Comparison of ENCODE assay signal across 24 cellular contexts in genomic region chr18:36406805-36407204, GRCh38.
DNase-seq lines count a peak whose midpoint lies in the region.
"Had no signal": no experiment of that assay in that cellular context is flagged by ENCODE, and none has a peak within 500 bp of the region (broad histone marks: within the 10 kb centered on the region; RNA-seq: fewer than 3 reads in every experiment).

No MANE protein-coding gene starts in this region.

- no peaks in the 10 kb centered on the region for H3K9me3 Mint-ChIP-seq in activated naive CD4-positive, alpha-beta T cell treated with anti-CD3 and anti-CD28 coated beads for 36 hours
- H3K9me3 Mint-ChIP-seq: natural killer cell; stimulated activated naive B cell treated with anti-CD40 and anti-IgM and Interleukin-4, amounts not matched to agents 10 μg/mL and 1 μg/mL and 100 μg/mL, for 72 hours; T-cell had no signal

- peaks cover 4% of the 10 kb centered on the region for H3K27me3 Mint-ChIP-seq in activated naive CD4-positive, alpha-beta T cell treated with anti-CD3 and anti-CD28 coated beads for 36 hours (ENCODE audit: low read depth)

- CTCF ChIA-PET in activated naive CD4-positive, alpha-beta T cell treated with anti-CD3 and anti-CD28 coated beads for 36 hours (lab: Charles Lee), result interaction anchor here (0.6 kb wide), 1 partner anchor 37 kb away, joined by 3 read pairs; no protein-coding TSS in a partner anchor

- no peaks in the 10 kb centered on the region for H3K4me1 Mint-ChIP-seq in activated naive CD4-positive, alpha-beta T cell treated with anti-CD3 and anti-CD28 coated beads for 36 hours (ENCODE audit: low read depth)
- H3K4me1 Mint-ChIP-seq: B cell; natural killer cell; stimulated activated naive B cell treated with anti-CD40 and anti-IgM and Interleukin-4, amounts not matched to agents 10 μg/mL and 1 μg/mL and 100 μg/mL, for 72 hours; T-cell had no signal

- DNase-seq in NCI-H2171 treated with DMSO at 0.1 percent for 48 hours (lab: John Stamatoyannopoulos, UW), result peak; percentile 24
- no peak for DNase-seq in NCI-H2171 (lab: John Stamatoyannopoulos, UW)
- peak; percentile 49 for DNase-seq in NCI-H2029 (lab: John Stamatoyannopoulos, UW)
- DNase-seq in SHP77 (lab: John Stamatoyannopoulos, UW), result peak; percentile 50 to 76
- peak; percentile 10 for DNase-seq in left kidney (ENCODE audit: low read depth, low spot score)
- DNase-seq in activated naive CD4-positive, alpha-beta T cell treated with anti-CD3 and anti-CD28 coated beads for 36 hours, result no peak
- DNase-seq in GOT3 (lab: John Stamatoyannopoulos, UW), result no peak
- DNase-seq in NOMO-1 treated with dmso at 0.1 percent for 144 hours (lab: John Stamatoyannopoulos, UW; ENCODE audit: unreplicated experiment), result no peak
- DNase-seq: activated CD4-positive, alpha-beta T cell treated with anti-CD3 and anti-CD28 coated beads for 1 hour; activated gamma-delta T cell; activated T-cell treated with anti-CD3 and anti-CD28 coated beads, Interleukin-2, amount 50 U/mL, for 1 hour; DMS79 treated with DMSO at 0.1 percent for 48 hours; effector CD4-positive, alpha-beta T cell; left lung; natural killer cell; NCI-H1930; NCI-H82; OCI-M1; ovary; spleen; stimulated activated CD4-positive, alpha-beta T cell treated with anti-CD3 and anti-CD28 coated beads, Interleukin-2, amount 100 ng/mL, for 48 hours; stimulated activated naive B cell treated with anti-CD40 and anti-IgM and Interleukin-4, amounts not matched to agents 10 μg/mL and 1 μg/mL and 100 μg/mL, for 72 hours; T-cell had no signal

- H3K36me3 Mint-ChIP-seq in activated naive CD4-positive, alpha-beta T cell treated with anti-CD3 and anti-CD28 coated beads for 36 hours (ENCODE audit: low read depth), result no peaks in the 10 kb centered on the region
- H3K36me3 Mint-ChIP-seq: natural killer cell; stimulated activated naive B cell treated with anti-CD40 and anti-IgM and Interleukin-4, amounts not matched to agents 10 μg/mL and 1 μg/mL and 100 μg/mL, for 72 hours; T-cell had no signal

- intact Hi-C loops in activated naive CD4-positive, alpha-beta T cell treated with anti-CD3 and anti-CD28 coated beads for 36 hours (cut with micrococcal nuclease), result no loop called here

- H3K27ac Mint-ChIP-seq in activated naive CD4-positive, alpha-beta T cell treated with anti-CD3 and anti-CD28 coated beads for 36 hours, result no peak overlapping the region
- H3K27ac Mint-ChIP-seq: B cell; natural killer cell; stimulated activated naive B cell treated with anti-CD40 and anti-IgM and Interleukin-4, amounts not matched to agents 10 μg/mL and 1 μg/mL and 100 μg/mL, for 72 hours; T-cell had no signal

- H3K4me3 Mint-ChIP-seq in activated naive CD4-positive, alpha-beta T cell treated with anti-CD3 and anti-CD28 coated beads for 36 hours, result no peak overlapping the region
- H3K4me3 Mint-ChIP-seq: B cell; natural killer cell; stimulated activated naive B cell treated with anti-CD40 and anti-IgM and Interleukin-4, amounts not matched to agents 10 μg/mL and 1 μg/mL and 100 μg/mL, for 72 hours; T-cell had no signal

Comparison
In these comparisons a context has a peak if more than half of its experiments do, and no peak if none do; other contexts are left out.
1. DNase-seq: peak in NCI-H2171 treated with DMSO at 0.1 percent for 48 hours (single experiment), NCI-H2029 (single experiment), SHP77 (2 of 2) and left kidney (single experiment); none in NCI-H2171 (single experiment), activated naive CD4-positive, alpha-beta T cell treated with anti-CD3 and anti-CD28 coated beads for 36 hours (single experiment), GOT3 (single experiment) and NOMO-1 treated with dmso at 0.1 percent for 144 hours (single experiment).